Comparison of ENCODE assay signal across 19 cellular contexts in the genomic region with DNA sequence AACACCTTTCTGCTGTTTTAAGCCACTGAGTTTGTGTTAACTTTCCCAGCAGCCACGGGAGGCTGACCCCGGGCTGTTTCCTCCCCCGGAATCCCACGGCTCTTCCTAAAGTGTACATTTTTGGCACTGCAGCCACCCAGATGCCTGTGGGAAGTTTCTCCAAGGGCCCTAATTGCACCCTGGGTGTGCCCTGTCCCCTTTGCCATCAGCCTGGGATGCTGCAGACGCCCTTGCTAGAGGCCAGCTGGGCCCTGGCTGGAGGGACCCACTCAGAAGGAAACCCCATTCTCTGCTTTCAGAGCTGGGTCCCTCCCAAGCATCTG.
"Had no signal": no experiment of that assay in that cellular context is flagged by ENCODE, and none has a peak within 500 bp of the region (broad histone marks: within the 10 kb centered on the region; RNA-seq: fewer than 3 reads in every experiment).

No MANE protein-coding gene starts in this region.

- DNase-seq: activated B cell treated with CpG ODN at 0.5 μM for 24 hours; activated T-cell treated with anti-CD3 and anti-CD28 coated beads, Interleukin-2, amount 50 U/mL, for 1 hour; amniotic stem cell; dermis blood vessel endothelial cell; mammary epithelial cell; T-helper 17 cell; uterus had no signal

- H3K27me3 Mint-ChIP-seq: activated CD4-positive, alpha-beta T cell treated with anti-CD3 and anti-CD28 coated beads, Interleukin-2, amount 10 ng/mL, durations not matched to agents 24 days and 14 days; stimulated activated naive CD8-positive, alpha-beta T cell treated with anti-CD3 and anti-CD28 coated beads, Interleukin-15, Interleukin-2, amounts not matched to agents 100 ng/mL and 50 ng/mL, for 24 hours had no signal

- H3K36me3 Mint-ChIP-seq: activated naive CD8-positive, alpha-beta T cell had no signal

- H3K27ac Mint-ChIP-seq: activated B cell treated with CpG ODN at 0.5 μM for 24 hours; activated CD4-positive, alpha-beta T cell treated with anti-CD3 and anti-CD28 coated beads, Interleukin-2, amount 10 ng/mL, durations not matched to agents 24 days and 14 days; activated naive CD8-positive, alpha-beta T cell; activated T-helper 2 cell treated with anti-CD3 and anti-CD28 coated beads, Interferon-gamma antibody, Interleukin-2, Interleukin-4, amounts not matched to agents 10 μg/mL and 5 μg/mL and 100 μg/mL, durations not matched to agents 14 hours and 24 hours and 36 hours; endodermal cell; stimulated activated naive CD8-positive, alpha-beta T cell treated with anti-CD3 and anti-CD28 coated beads, Interleukin-15, Interleukin-2, amounts not matched to agents 100 ng/mL and 50 ng/mL, for 24 hours; T-helper 17 cell had no signal

- H3K4me1 ChIP-seq: body of pancreas, heart left ventricle, uterus had no signal

- ATAC-seq: T-helper 17 cell had no signal

- FAIRE-seq: frontal cortex, small intestine had no signal

- H3K4me3 ChIP-seq: body of pancreas, heart left ventricle, SJCRH30, uterus had no signal

- H3K9me3 ChIP-seq: body of pancreas, heart left ventricle, neutrophil, SJCRH30, uterus had no signal

- H3K4me1 Mint-ChIP-seq: activated B cell treated with CpG ODN at 0.5 μM for 24 hours; activated CD4-positive, alpha-beta T cell treated with anti-CD3 and anti-CD28 coated beads, Interleukin-2, amount 10 ng/mL, durations not matched to agents 24 days and 14 days; central memory CD8-positive, alpha-beta T cell; endodermal cell had no signal

- H3K27ac ChIP-seq: body of pancreas, heart left ventricle, neutrophil, SJCRH30, uterus had no signal

- H3K4me3 Mint-ChIP-seq: activated B cell treated with CpG ODN at 0.5 μM for 24 hours; activated CD4-positive, alpha-beta T cell treated with anti-CD3 and anti-CD28 coated beads, Interleukin-2, amount 10 ng/mL, durations not matched to agents 24 days and 14 days; activated naive CD8-positive, alpha-beta T cell; central memory CD8-positive, alpha-beta T cell; endodermal cell; stimulated activated naive CD8-positive, alpha-beta T cell treated with anti-CD3 and anti-CD28 coated beads, Interleukin-15, Interleukin-2, amounts not matched to agents 100 ng/mL and 50 ng/mL, for 24 hours; T-helper 17 cell had no signal

- H3K27me3 ChIP-seq: body of pancreas, neutrophil, uterus had no signal

- H3K9me3 Mint-ChIP-seq: activated B cell treated with CpG ODN at 0.5 μM for 24 hours; activated CD4-positive, alpha-beta T cell treated with anti-CD3 and anti-CD28 coated beads, Interleukin-2, amount 10 ng/mL, durations not matched to agents 24 days and 14 days; activated T-helper 2 cell treated with anti-CD3 and anti-CD28 coated beads, Interferon-gamma antibody, Interleukin-2, Interleukin-4, amounts not matched to agents 10 μg/mL and 5 μg/mL and 100 μg/mL, durations not matched to agents 14 hours and 24 hours and 36 hours; central memory CD8-positive, alpha-beta T cell; endodermal cell; stimulated activated naive CD8-positive, alpha-beta T cell treated with anti-CD3 and anti-CD28 coated beads, Interleukin-15, Interleukin-2, amounts not matched to agents 100 ng/mL and 50 ng/mL, for 24 hours had no signal

- H3K36me3 ChIP-seq: heart left ventricle, neutrophil, SJCRH30, uterus had no signal
